Comparison of ENCODE assay signal across 17 cellular contexts in the genomic region with DNA sequence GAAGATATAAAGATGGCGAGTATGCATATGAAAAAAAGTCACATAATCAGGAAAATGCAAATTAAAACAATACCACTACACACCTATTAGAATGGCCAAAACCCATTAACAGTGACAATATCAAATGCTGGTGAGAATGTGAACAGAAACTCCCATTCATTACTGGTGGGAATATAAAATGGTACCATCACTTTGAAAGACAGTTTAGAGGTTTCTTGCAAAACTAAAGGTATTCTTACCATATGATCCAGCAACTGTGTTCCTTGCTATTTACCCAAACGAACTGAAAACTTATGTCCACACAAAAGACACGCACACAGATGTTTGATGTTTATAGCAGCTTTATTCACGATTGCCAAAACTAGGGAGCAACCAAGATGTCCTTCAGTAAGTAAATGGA. TPM values are rescaled to one million over a fixed set of nuclear protein-coding genes. Genes with fewer than 3 reads are reported as not detected.
A peak's percentile ranks its signal among the peaks of the same experiment; 100 is the strongest.
DNase-seq lines count a peak whose midpoint lies in the region; ATAC-seq, FAIRE-seq and TF ChIP-seq lines count a peak whose summit lies in the region.
"Had no signal": no experiment of that assay in that cellular context is flagged by ENCODE, and none has a peak within 500 bp of the region (broad histone marks: within the 10 kb centered on the region; RNA-seq: fewer than 3 reads in every experiment).

No MANE protein-coding gene starts in this region.

- peaks cover 84% of the 10 kb centered on the region for H3K4me1 ChIP-seq in CD4-positive, CD25-positive, alpha-beta regulatory T cell (ENCODE audit: control insufficient read depth, insufficient read depth, low read length, poor library complexity, severe bottlenecking)
- H3K4me1 ChIP-seq in GM12878 (ENCODE audit: control insufficient read depth, insufficient read depth, low read length) (0 out of 2 replicates have a peak, but pooled peaks cover 8% of the 10 kb centered on the region), thyroid gland (peaks cover 37 to 40% of the 10 kb centered on the region in 2 donors)

- peaks cover 4% of the 10 kb centered on the region for H3K36me3 Mint-ChIP-seq in CD4-positive, CD25-positive, alpha-beta regulatory T cell
- H3K36me3 Mint-ChIP-seq in IgD-negative memory B cell = peaks cover 6% of the 10 kb centered on the region
- peaks cover 2% of the 10 kb centered on the region for H3K36me3 Mint-ChIP-seq in osteocyte (ENCODE audit: unreplicated experiment)

- SMC1A ChIA-PET in GM12878 (lab: Charles Lee; ENCODE audit: uncharacterized antibody, unreplicated experiment) = interaction anchor here (0.6 to 2.1 kb wide), 3 partner anchors 13 to 133 kb away, joined by 3 to 9 read pairs (median 5); no protein-coding TSS in a partner anchor

- FAIRE-seq in GM12878 (lab: Jason Lieb, UNC) = no peak
- FAIRE-seq: GM12891 had no signal

- no peak for TF ChIP-seq RAD21 in GM12878 (IDR thresholded peaks at IDR 0.05; ENCODE audit: insufficient read depth, low read depth, low read length)

- intact Hi-C loops in GM12878 (cut with micrococcal nuclease; ENCODE audit: unreplicated experiment) = no loop called here
- intact Hi-C loops in thyroid gland (cut with DNase I) = no loop called here

- no peaks in the 10 kb centered on the region for H3K36me3 ChIP-seq in CD4-positive, CD25-positive, alpha-beta regulatory T cell (ENCODE audit: control insufficient read depth, insufficient read depth, low read length)
- H3K36me3 ChIP-seq in GM12878 (ENCODE audit: control insufficient read depth in 2 of 2, insufficient read depth in 2 of 2, low read length in 1 of 2) (no peaks in the 10 kb centered on the region; a peak in 1 of 4 replicates), thyroid gland (no peaks in the 10 kb centered on the region)
- H3K36me3 ChIP-seq: gastroesophageal sphincter, right lobe of liver had no signal

- H3K4me3 Mint-ChIP-seq in CD4-positive, CD25-positive, alpha-beta regulatory T cell = peak overlapping the region; percentile 63 to 100 (median 79)
- H3K4me3 Mint-ChIP-seq in IgD-negative memory B cell = peak overlapping the region in 3 of 4 donors; percentile 9 to 61 (median 51)
- H3K4me3 Mint-ChIP-seq in osteocyte (ENCODE audit: unreplicated experiment) = peak overlapping the region; percentile 4

- RAD21 ChIA-PET in GM12878 (lab: Charles Lee; ENCODE audit: unreplicated experiment) = interaction anchor here (1.0 to 1.5 kb wide), 3 partner anchors 132 to 190 kb away, joined by 3 to 4 read pairs (median 3); no protein-coding TSS in a partner anchor

- peaks cover 99% of the 10 kb centered on the region for H3K79me2 ChIP-seq in GM12878 (ENCODE audit: control insufficient read depth, insufficient read depth, low read length)

- no peaks in the 10 kb centered on the region for H3K27me3 ChIP-seq in CD4-positive, CD25-positive, alpha-beta regulatory T cell (ENCODE audit: control insufficient read depth, insufficient read depth, low read length)
- H3K27me3 ChIP-seq in GM12878 (replicated peaks in 1 of 2; ENCODE audit: control insufficient read depth in 2 of 2, insufficient read depth in 2 of 2, low read length in 1 of 2) = no peaks in the 10 kb centered on the region
- no peaks in the 10 kb centered on the region for H3K27me3 ChIP-seq in thyroid gland
- H3K27me3 ChIP-seq: gastroesophageal sphincter, right lobe of liver had no signal

- no peak overlapping the region for H2AFZ ChIP-seq in GM12878 (ENCODE audit: control insufficient read depth, low read depth, low read length)

- peak overlapping the region in 2 of 3 donors; percentile 36 to 81 for H3K27ac Mint-ChIP-seq in CD4-positive, CD25-positive, alpha-beta regulatory T cell
- peak overlapping the region in 2 of 3 donors; percentile 29 to 46 for H3K27ac Mint-ChIP-seq in IgD-negative memory B cell
- peak overlapping the region; percentile 68 for H3K27ac Mint-ChIP-seq in osteocyte (ENCODE audit: unreplicated experiment)

- in situ Hi-C loops in GM12878 (cut with MboI) = no loop called here

- BruUV-seq in GM12878 (replicated peaks; lab: Mats Ljungman, UMichigan) = no TSS peak

- no peak for TF ChIP-seq EP300 in GM12878 (IDR thresholded peaks at IDR 0.05; ENCODE audit: borderline replicate concordance in 1 of 2, control insufficient read depth in 1 of 2, low read depth in 2 of 2, low read length in 2 of 2)

- WGBS in GM12878 (ENCODE audit: insufficient coverage, insufficient replicate concordance, low lambda C conversion rate, missing lambda C conversion rate) = 88% methylated on average over 4 of the region's 4 CpGs
- 87 to 93% methylated on average over 4 of the region's 4 CpGs for WGBS in thyroid gland, 2 donors

- H3K9me3 ChIP-seq in CD4-positive, CD25-positive, alpha-beta regulatory T cell (ENCODE audit: control insufficient read depth in 2 of 2, low read length in 2 of 2) = no peaks in the 10 kb centered on the region
- H3K9me3 ChIP-seq in GM12878 (replicated peaks; ENCODE audit: control insufficient read depth, insufficient read depth, low read length) (peaks cover 5% of the 10 kb centered on the region), thyroid gland (no peaks in the 10 kb centered on the region)
- H3K9me3 ChIP-seq: gastroesophageal sphincter, right lobe of liver had no signal

- TF ChIP-seq POLR2A in GM12878 (IDR thresholded peaks at IDR 0.05; ENCODE audit: low read depth, low read length) (no peak), thyroid gland (IDR thresholded peaks at IDR 0.05) (no peak)

- ATAC-seq in CD4-positive, CD25-positive, alpha-beta regulatory T cell (ENCODE audit: low read depth in 2 of 2) = no peak
- no peak for ATAC-seq in GM12878
- ATAC-seq: gastroesophageal sphincter, HCT116 had no signal

- H3K4me1 Mint-ChIP-seq in CD4-positive, CD25-positive, alpha-beta regulatory T cell = peaks cover 60 to 96% (median 76%) of the 10 kb centered on the region in 4 donors
- H3K4me1 Mint-ChIP-seq in IgD-negative memory B cell = peaks cover 73 to 76% (median 74%) of the 10 kb centered on the region in 3 donors
- H3K4me1 Mint-ChIP-seq in osteocyte (ENCODE audit: unreplicated experiment) = peaks cover 90% of the 10 kb centered on the region

- H3K27me3 Mint-ChIP-seq in CD4-positive, CD25-positive, alpha-beta regulatory T cell = peaks cover 2% of the 10 kb centered on the region
- H3K27me3 Mint-ChIP-seq in IgD-negative memory B cell (no peaks in the 10 kb centered on the region), osteocyte (ENCODE audit: unreplicated experiment) (no peaks in the 10 kb centered on the region)

- POLR2A ChIA-PET in GM12878 (lab: Charles Lee) = interaction anchor here (2.5 kb wide), 1 partner anchor 13 kb away, joined by 9 read pairs; no protein-coding TSS in a partner anchor

- H3K27ac ChIP-seq in CD4-positive, CD25-positive, alpha-beta regulatory T cell (ENCODE audit: insufficient read depth, low read length, poor library complexity, severe bottlenecking) = no peak overlapping the region
- H3K27ac ChIP-seq in GM12878 (ENCODE audit: control insufficient read depth, insufficient read depth) = no peak overlapping the region
- H3K27ac ChIP-seq in thyroid gland = peak overlapping the region in 1 of 3 donors; percentile 48
- H3K27ac ChIP-seq: right lobe of liver had no signal

- H3K9me3 Mint-ChIP-seq in CD4-positive, CD25-positive, alpha-beta regulatory T cell = peaks cover 0 to 2% (median 0%) of the 10 kb centered on the region in 7 donors
- H3K9me3 Mint-ChIP-seq in IgD-negative memory B cell (no peaks in the 10 kb centered on the region), osteocyte (ENCODE audit: unreplicated experiment) (no peaks in the 10 kb centered on the region)

- no peak overlapping the region for H3K9ac ChIP-seq in GM12878 (ENCODE audit: control insufficient read depth, insufficient read depth, low read length)

- no peaks in the 10 kb centered on the region; the same call in 1 of the 2 replicates for H4K20me1 ChIP-seq in GM12878 (ENCODE audit: control insufficient read depth, insufficient read depth)

- DNase-seq in CD4-positive, CD25-positive, alpha-beta regulatory T cell = no peak
- DNase-seq in GM12878 (ENCODE audit: low read depth, low spot score) (no peak), osteocyte (ENCODE audit: extremely low spot score, unreplicated experiment) (no peak), inferior parietal cortex (ENCODE audit: extremely low spot score) (no peak), AG08396 (ENCODE audit: low spot score) (no peak), NCI-H1930 (lab: John Stamatoyannopoulos, UW) (no peak), thyroid gland (no peak)
- DNase-seq: central memory CD4-positive, alpha-beta T cell; NCI-H2227 treated with DMSO at 0.1 percent for 48 hours; right lobe of liver; Right ventricle myocardium superior; stimulated activated CD4-positive, alpha-beta T cell treated with anti-CD3 and anti-CD28 coated beads, Interleukin-2, amount 100 ng/mL, for 48 hours; stimulated activated CD8-positive, alpha-beta memory T cell treated with anti-CD3 and anti-CD28 coated beads, Interleukin-4, amount 100 ng/mL, for 48 hours had no signal

- H3K4me2 ChIP-seq in GM12878 (ENCODE audit: control insufficient read depth, insufficient read depth) = peak overlapping the region; percentile 82

- TF ChIP-seq CTCF in GM12878 (IDR thresholded peaks at IDR 0.05 in 2 of 3, conservative IDR thresholded peaks at IDR 0.05 in 1 of 3; ENCODE audit: control insufficient read depth in 2 of 3, extremely low read depth in 1 of 3, insufficient read depth in 1 of 3, low read depth in 3 of 3, low read length in 3 of 3) (no peak), osteocyte (IDR thresholded peaks at IDR 0.05) (no peak), thyroid gland (IDR thresholded peaks at IDR 0.05) (no peak)

- peak overlapping the region; percentile 60 for H3K4me3 ChIP-seq in CD4-positive, CD25-positive, alpha-beta regulatory T cell (ENCODE audit: low read depth, low read length)
- H3K4me3 ChIP-seq in GM12878 (peak overlapping the region; percentile 40; the same call in 1 of the 2 replicates), thyroid gland (replicated peaks in 1 of 3) (no peak overlapping the region)
- H3K4me3 ChIP-seq: gastroesophageal sphincter, right lobe of liver had no signal

- CTCF ChIA-PET in GM12878 (lab: Yijun Ruan, JAX) = interaction anchor here (1.3 to 1.8 kb wide), 3 partner anchors 15 to 140 kb away, joined by 4 to 7 read pairs (median 5); no protein-coding TSS in a partner anchor

RNA-seq across cellular contexts. Expression of a gene that starts 7.4 kb away (rescaled TPM):
- 194 TPM for total RNA-seq in CD4-positive, CD25-positive, alpha-beta regulatory T cell
- polyA plus RNA-seq in CD4-positive, CD25-positive, alpha-beta regulatory T cell = 10 to 100 TPM; 19.9 to 25.8 (median 23.2) TPM
- polyA plus RNA-seq in IgD-negative memory B cell (15.2 TPM), GM12878 (2011; rRNA removed) (150 and 163 TPM in 2 replicates), GM12878 (2014; fragmentation: Illumina TruSeq; extraction: Trizol) (70.1 and 95.0 TPM in 2 replicates), GM12878 (2014; fragmentation: Nextera tagmentation; extraction: Ambion mirVana) (10 to 100 TPM in 1 of 2 experiments, 1 to 10 TPM in 1; 4.3 to 10.4 TPM), GM12878 (2014; rRNA removed) (37.2 and 43.1 TPM in 2 replicates), GM12878 (2016; fragmentation: Nextera tagmentation; extraction: Ambion mirVana) (10 to 100 TPM; 12.8 to 15.0 TPM)
- total RNA-seq in GM12878 (2013; cell fraction: nucleolus; rRNA removed) = 532 and 561 TPM in 2 replicates
- total RNA-seq in GM12878 (2014; rRNA removed) (78.9 and 86.8 TPM in 2 replicates), GM12878 (2014; rRNA removed; fragmentation: Illumina TruSeq; extraction: Trizol) (69.1 and 70.3 TPM in 2 replicates), GM12878 (2021) (41.0 and 46.5 TPM in 2 replicates), osteocyte (262 and 267 TPM in 2 replicates), thyroid gland (100 to 1,000 TPM; 198 to 320 (median 220) TPM)
- polyA plus RNA-seq in GM12878 (2011; ENCODE audit: low read depth) = 18.2 TPM
- polyA plus RNA-seq in GM12878 (2011; cell fraction: cytosol; rRNA removed) = 68.3 and 91.4 TPM in 2 replicates
- 115 and 124 TPM in 2 replicates for polyA plus RNA-seq in GM12878 (2011; cell fraction: nucleus; rRNA removed)
- 27.2 and 31.0 TPM in 2 replicates for polyA plus RNA-seq in GM12878 (2012)
- polyA minus RNA-seq in GM12878 (2011; rRNA and poly(A)+ RNA removed) = 254 and 304 TPM in 2 replicates
- 78.4 and 84.7 TPM in 2 replicates for polyA minus RNA-seq in GM12878 (2011; cell fraction: cytosol; rRNA and poly(A)+ RNA removed)
- polyA minus RNA-seq in GM12878 (2011; cell fraction: nucleus; rRNA and poly(A)+ RNA removed) = 156 and 277 TPM in 2 replicates

Comparison
In these comparisons a context has a peak if more than half of its experiments do, and no peak if none do; other contexts are left out.
1. H3K4me3 ChIP-seq: peak in CD4-positive, CD25-positive, alpha-beta regulatory T cell (single experiment) and GM12878 (single experiment); none in thyroid gland (0 of 3).
2. H3K4me3 Mint-ChIP-seq: peak in every context shown above with its lines; median percentile 79 in CD4-positive, CD25-positive, alpha-beta regulatory T cell; 51 in IgD-negative memory B cell; 4 in osteocyte.
3. Peak in every context shown above with its lines, with median percentiles within 50 percentile points of each other: H3K27ac Mint-ChIP-seq.